Comparison of ENCODE assay signal across 9 cellular contexts in genomic region chr17:82204831-82205719, GRCh38. TPM values are rescaled to one million over a fixed set of nuclear protein-coding genes. Genes with fewer than 3 reads are reported as not detected.
DNase-seq lines count a peak whose midpoint lies in the region; ATAC-seq and TF ChIP-seq lines count a peak whose summit lies in the region.
"Had no signal": no experiment of that assay in that cellular context is flagged by ENCODE, and none has a peak within 500 bp of the region (broad histone marks: within the 10 kb centered on the region; RNA-seq: fewer than 3 reads in every experiment).

No MANE protein-coding gene starts in this region.

- in situ Hi-C loops in astrocyte of the spinal cord (cut with HindIII; ENCODE audit: low sequenced_read_pairs), result no loop called here

- no peaks in the 10 kb centered on the region for H3K9me3 Mint-ChIP-seq in naive thymus-derived CD8-positive, alpha-beta T cell
- H3K9me3 Mint-ChIP-seq: nephron had no signal

- no peak overlapping the region for H3K4me3 ChIP-seq in astrocyte of the spinal cord (ENCODE audit: low read depth, low read length)

- peak; percentile 75 to 76 for ATAC-seq in activated CD4-positive, CD25-positive, alpha-beta regulatory T cell treated with anti-CD3 and anti-CD28 coated beads, Interleukin-2, amount 50 U/mL, for 24 hours
- no peak for ATAC-seq in naive thymus-derived CD8-positive, alpha-beta T cell
- ATAC-seq in GM21515 (IDR thresholded peaks at IDR 0.05; ENCODE audit: unreplicated experiment), result no peak

- POLR2A ChIA-PET in naive thymus-derived CD8-positive, alpha-beta T cell (lab: Charles Lee), result interaction anchor here (0.9 to 2.2 kb wide), 9 partner anchors 22 to 118 kb away, joined by 3 to 13 read pairs (median 6); partner anchors contain the start of genes CD7, CSNK1D and SLC16A3

- peak overlapping the region; percentile 92 to 99 (median 97) for H3K27ac Mint-ChIP-seq in naive thymus-derived CD8-positive, alpha-beta T cell

- no peak for TF ChIP-seq CTCF in astrocyte of the spinal cord (IDR thresholded peaks at IDR 0.05; ENCODE audit: low read depth, low read length)

- peaks cover 12 to 55% (median 43%) of the 10 kb centered on the region in 4 donors for H3K4me1 Mint-ChIP-seq in naive thymus-derived CD8-positive, alpha-beta T cell

- H3K27me3 Mint-ChIP-seq in naive thymus-derived CD8-positive, alpha-beta T cell, result no peaks in the 10 kb centered on the region

- H3K4me3 Mint-ChIP-seq in naive thymus-derived CD8-positive, alpha-beta T cell, result peak overlapping the region in 3 of 10 donors; percentile 52 to 69 (median 59)
- H3K4me3 Mint-ChIP-seq: nephron had no signal

- H3K36me3 Mint-ChIP-seq in naive thymus-derived CD8-positive, alpha-beta T cell, result peaks cover 0 to 4% (median 0%) of the 10 kb centered on the region in 3 donors

- DNase-seq in activated CD4-positive, CD25-positive, alpha-beta regulatory T cell (lab: John Stamatoyannopoulos, UW), result no peak
- peak; percentile 64 for DNase-seq in NCI-H748 (lab: John Stamatoyannopoulos, UW; ENCODE audit: unreplicated experiment)
- DNase-seq in astrocyte of the spinal cord (ENCODE audit: low read depth, low spot score), result peak; percentile 77
- DNase-seq in naive thymus-derived CD8-positive, alpha-beta T cell, result no peak
- DNase-seq in HuH-7 (ENCODE audit: low spot score), result no peak
- no peak for DNase-seq in iPS-NIHi7 (ENCODE audit: extremely low spot score)

RNA-seq across cellular contexts. Expression of gene CCDC57, which starts 7.6 kb away (rescaled TPM):
- 10 to 100 TPM; 72.9 to 80.0 TPM for total RNA-seq in naive thymus-derived CD8-positive, alpha-beta T cell
- 10 to 100 TPM; 39.6 to 53.5 (median 42.4) TPM for polyA plus RNA-seq in naive thymus-derived CD8-positive, alpha-beta T cell

RNA-seq across cellular contexts. Expression of gene SLC16A3, which starts 23.8 kb away (rescaled TPM):
- total RNA-seq in naive thymus-derived CD8-positive, alpha-beta T cell, result 10 to 100 TPM; 10.1 to 11.6 TPM
- 1 to 10 TPM in 2 of 3 donors, under 1 TPM in 1; 0.91 to 1.5 (median 1.0) TPM for polyA plus RNA-seq in naive thymus-derived CD8-positive, alpha-beta T cell

Comparison
In these comparisons a context has a peak if more than half of its experiments do, and no peak if none do; other contexts are left out.
1. ATAC-seq: peak in activated CD4-positive, CD25-positive, alpha-beta regulatory T cell treated with anti-CD3 and anti-CD28 coated beads, Interleukin-2, amount 50 U/mL, for 24 hours (2 of 2); none in naive thymus-derived CD8-positive, alpha-beta T cell (0 of 2) and GM21515 (single experiment).
2. DNase-seq: peak in NCI-H748 (single experiment) and astrocyte of the spinal cord (single experiment); none in activated CD4-positive, CD25-positive, alpha-beta regulatory T cell (0 of 4), naive thymus-derived CD8-positive, alpha-beta T cell (0 of 10), HuH-7 (single experiment) and iPS-NIHi7 (single experiment).